1 cellular context compared by ENCODE assay signal in genomic region chr10:46031648-46032532, GRCh38.
TF ChIP-seq lines count a peak whose summit lies in the region.

No MANE protein-coding gene starts in this region.

TF ChIP-seq in K562, 482 proteins besides CTCF, POLR2A, EP300 and RAD21 (continued from another document and continues in another):
- TF ChIP-seq PHB (CRISPR knock-in tag; IDR thresholded peaks at IDR 0.05) (no peak), DPF2 (IDR thresholded peaks at IDR 0.05) (peak; percentile 69), ZNF644 (tag; IDR thresholded peaks at IDR 0.05; ENCODE audit: low read depth) (peak; percentile 54; the same call in 1 of the 2 replicates), GABPA (tag; conservative IDR thresholded peaks at IDR 0.05; ENCODE audit: low read depth) (no peak), ZNF75A (CRISPR knock-in tag; IDR thresholded peaks at IDR 0.05) (no peak), HMG20B (CRISPR knock-in tag; IDR thresholded peaks at IDR 0.05) (no peak), GMEB1 (CRISPR knock-in tag; IDR thresholded peaks at IDR 0.05) (no peak), TFAP4 (CRISPR knock-in tag; IDR thresholded peaks at IDR 0.05; ENCODE audit: borderline replicate concordance) (peak; percentile 23; the same call in 1 of the 2 replicates), GATAD2B (IDR thresholded peaks at IDR 0.05; ENCODE audit: borderline replicate concordance) (peak; percentile 23; the same call in 1 of the 2 replicates), ATF3 (IDR thresholded peaks at IDR 0.05) (peak; percentile 41), ATF3 (CRISPR knock-in tag; conservative IDR thresholded peaks at IDR 0.05) (no peak), NCOR1 (IDR thresholded peaks at IDR 0.05) (peak; percentile 68), BDP1 (IDR thresholded peaks at IDR 0.05; ENCODE audit: insufficient read depth, insufficient read length) (no peak), KLF16 (IDR thresholded peaks at IDR 0.05) (peak; percentile 41; the same call in 1 of the 2 replicates), HIVEP1 (CRISPR knock-in tag; IDR thresholded peaks at IDR 0.05) (0 out of 2 replicates have a peak, but pooled peaks have one; percentile 23), MNT (conservative IDR thresholded peaks at IDR 0.05) (peak in 1 of 2 experiments; percentile 24; a peak in 1 of 4 replicates), ZNF639 (CRISPR knock-in tag; conservative IDR thresholded peaks at IDR 0.05 in 1 of 2, IDR thresholded peaks at IDR 0.05 in 1 of 2) (0 out of 4 replicates have a peak, but pooled peaks of 1 of the 2 experiments have one; percentile 44), CBFA2T2 (conservative IDR thresholded peaks at IDR 0.05) (peak; percentile 71), PRPF4 (IDR thresholded peaks at IDR 0.05; ENCODE audit: insufficient read depth, low read depth, low read length, poor library complexity, severe bottlenecking) (no peak), SMAD3 (CRISPR knock-in tag; conservative IDR thresholded peaks at IDR 0.05) (0 out of 2 replicates have a peak, but pooled peaks have one; percentile 20), SMARCE1 (IDR thresholded peaks at IDR 0.05) (peak; percentile 60), FOXP4 (CRISPR knock-in tag; IDR thresholded peaks at IDR 0.05; ENCODE audit: borderline replicate concordance) (0 out of 2 replicates have a peak, but pooled peaks have one; percentile 45), ZFX (CRISPR knock-in tag; IDR thresholded peaks at IDR 0.05) (no peak), DACH1 (IDR thresholded peaks at IDR 0.05; ENCODE audit: partially characterized antibody) (no peak), ZNF76 (CRISPR knock-in tag; IDR thresholded peaks at IDR 0.05; ENCODE audit: borderline replicate concordance) (0 out of 2 replicates have a peak, but pooled peaks have one; percentile 31), CEBPG (CRISPR knock-in tag; IDR thresholded peaks at IDR 0.05) (no peak; the same call in 1 of the 2 replicates), CEBPG (tag; conservative IDR thresholded peaks at IDR 0.05 in 1 of 2, IDR thresholded peaks at IDR 0.05 in 1 of 2) (peak; percentile 30 to 67; a peak in 3 of 4 replicates), CBFA2T3 (IDR thresholded peaks at IDR 0.05) (peak; percentile 86), LEF1 (IDR thresholded peaks at IDR 0.05) (peak; percentile 58; the same call in 1 of the 2 replicates), MBD1 (CRISPR knock-in tag; IDR thresholded peaks at IDR 0.05) (0 out of 2 replicates have a peak, but pooled peaks have one; percentile 68), RBBP5 (IDR thresholded peaks at IDR 0.05; ENCODE audit: borderline replicate concordance, insufficient read depth, low read length, poor library complexity, severe bottlenecking) (peak; percentile 42), ZNF197 (CRISPR knock-in tag; IDR thresholded peaks at IDR 0.05; ENCODE audit: low read depth) (0 out of 2 replicates have a peak, but pooled peaks have one; percentile 67), DMBX1 (CRISPR knock-in tag; IDR thresholded peaks at IDR 0.05; ENCODE audit: borderline replicate concordance) (no peak), CEBPB (tag; IDR thresholded peaks at IDR 0.05) (peak; percentile 92), PCBP2 (IDR thresholded peaks at IDR 0.05; ENCODE audit: low read depth, low read length, poor library complexity, severe bottlenecking) (no peak), ATF7 (IDR thresholded peaks at IDR 0.05) (peak; percentile 47; the same call in 1 of the 2 replicates), PML (IDR thresholded peaks at IDR 0.05; ENCODE audit: low read length) (peak; percentile 55; the same call in 1 of the 2 replicates), TAF9B (IDR thresholded peaks at IDR 0.05; ENCODE audit: partially characterized antibody) (peak; percentile 27), L3MBTL2 (IDR thresholded peaks at IDR 0.05) (0 out of 2 replicates have a peak, but pooled peaks have one; percentile 13), TCF3 (CRISPR knock-in tag; IDR thresholded peaks at IDR 0.05) (peak; percentile 61), ZNF512 (tag; IDR thresholded peaks at IDR 0.05) (no peak)
